8 cellular contexts compared by ENCODE assay signal in genomic region chr5:170632266-170632984, GRCh38.
A peak's percentile ranks its signal among the peaks of the same experiment; 100 is the strongest.
DNase-seq lines count a peak whose midpoint lies in the region; ATAC-seq, FAIRE-seq and TF ChIP-seq lines count a peak whose summit lies in the region.

No MANE protein-coding gene starts in this region.

- FAIRE-seq in K562 (lab: Jason Lieb, UNC) = no peak
- no peak for FAIRE-seq in RCC 7860 (lab: Jason Lieb, UNC)

- TF ChIP-seq RAD21 in K562 (CRISPR knock-in tag; conservative IDR thresholded peaks at IDR 0.05 in 1 of 2, IDR thresholded peaks at IDR 0.05 in 1 of 2) = no peak

- peaks cover 3% of the 10 kb centered on the region for H3K9me1 ChIP-seq in K562 (ENCODE audit: control insufficient read depth, insufficient read depth, low read length)

- H3K9me3 ChIP-seq in left ventricle myocardium inferior (replicated peaks) (no peaks in the 10 kb centered on the region), K562 (replicated peaks; ENCODE audit: control insufficient read depth, insufficient read depth, low read depth, low read length) (no peaks in the 10 kb centered on the region), uterus (no peaks in the 10 kb centered on the region)

- CTCF ChIA-PET in K562 (lab: Yijun Ruan, JAX; ENCODE audit: low intra/inter-chr PET ratio) = interaction anchor here (0.6 to 1.9 kb wide), 5 partner anchors 29 to 836 kb away, joined by 3 to 10 read pairs (median 3); no protein-coding TSS in a partner anchor

- H2BK5ac ChIP-seq in mesendoderm (ENCODE audit: low read length) = no peak overlapping the region

- H3K27me3 ChIP-seq in left ventricle myocardium inferior (ENCODE audit: low read depth) (no peaks in the 10 kb centered on the region), K562 (ENCODE audit: control insufficient read depth in 2 of 2, insufficient read depth in 2 of 2, low read length in 2 of 2) (peaks cover 0 to 13% of the 10 kb centered on the region in 2 experiments; a peak in 1 of 5 replicates), mesendoderm (ENCODE audit: insufficient read depth, low read length, poor library complexity) (no peaks in the 10 kb centered on the region), uterus (no peaks in the 10 kb centered on the region)

- no peak for TF ChIP-seq CTCF in left ventricle myocardium inferior (IDR thresholded peaks at IDR 0.05; ENCODE audit: borderline replicate concordance)
- TF ChIP-seq CTCF in K562 (IDR thresholded peaks at IDR 0.05 in 2 of 3, conservative IDR thresholded peaks at IDR 0.05 in 1 of 3; ENCODE audit: insufficient read depth in 2 of 3, low read depth in 1 of 3, low read length in 3 of 3) = 0 out of 6 replicates have a peak, but pooled peaks of 1 of the 3 experiments have one; percentile 13
- no peak for TF ChIP-seq CTCF in uterus (IDR thresholded peaks at IDR 0.05)

- no peak overlapping the region for H4K8ac ChIP-seq in mesendoderm (ENCODE audit: low read depth, low read length)

- TF ChIP-seq POLR2A in K562 (conservative IDR thresholded peaks at IDR 0.05) (no peak), uterus (IDR thresholded peaks at IDR 0.05) (no peak)

- H3K4me3 ChIP-seq in left ventricle myocardium inferior = peak overlapping the region; percentile 58
- no peak overlapping the region for H3K4me3 ChIP-seq in K562
- no peak overlapping the region for H3K4me3 ChIP-seq in mesendoderm (ENCODE audit: low read length)
- peak overlapping the region in 1 of 2 donors; percentile 19 for H3K4me3 ChIP-seq in uterus

- no peak for ATAC-seq in Right ventricle myocardium inferior
- peak; percentile 37 for ATAC-seq in K562

- 5% methylated on average over 19 of the region's 19 CpGs for WGBS in K562 (ENCODE audit: insufficient coverage, low coverage, missing lambda C conversion rate)
- no CpG with 5 or more reads among the region's 19 CpGs for WGBS in mesendoderm (ENCODE audit: extremely low coverage, insufficient coverage, low lambda C conversion rate)

- POLR2A ChIA-PET in K562 (lab: Yijun Ruan, JAX) = interaction anchor here (0.6 kb wide), 1 partner anchor 122 kb away, joined by 3 read pairs; no protein-coding TSS in a partner anchor

- in situ Hi-C loops in K562 (cut with MboI) = no loop called here

- H2BK120ac ChIP-seq in mesendoderm (ENCODE audit: low read depth, low read length) = no peak overlapping the region

- H3K56ac ChIP-seq in mesendoderm (ENCODE audit: low read length) = peak overlapping the region; percentile 45

- H2BK15ac ChIP-seq in mesendoderm (replicated peaks; ENCODE audit: low read depth) = no peak overlapping the region

- no peaks in the 10 kb centered on the region for H3K79me1 ChIP-seq in mesendoderm (ENCODE audit: low read length)

- H2AFZ ChIP-seq in K562 (ENCODE audit: low read depth, low read length) = no peak overlapping the region

- H4K20me1 ChIP-seq in K562 (replicated peaks; ENCODE audit: control insufficient read depth, insufficient read depth, low read length) = peaks cover 22% of the 10 kb centered on the region

- H3K4me1 ChIP-seq in left ventricle myocardium inferior (peaks cover 40% of the 10 kb centered on the region), K562 (replicated peaks in 1 of 2; ENCODE audit: control insufficient read depth in 2 of 2, insufficient read depth in 2 of 2, low read length in 2 of 2) (peaks cover 4 to 11% of the 10 kb centered on the region in 2 experiments; a peak in 4 of 5 replicates), mesendoderm (ENCODE audit: control insufficient read depth, low read depth, low read length) (peaks cover 8% of the 10 kb centered on the region), uterus (peaks cover 0 to 9% of the 10 kb centered on the region in 2 donors)

- H3K27ac ChIP-seq in left ventricle myocardium inferior (replicated peaks) (peak overlapping the region; percentile 76), K562 (ENCODE audit: extremely low read depth, low read depth, low read length) (no peak overlapping the region), mesendoderm (ENCODE audit: low read depth, low read length) (no peak overlapping the region), uterus (peak overlapping the region; percentile 79 to 85)

- H3K36me3 ChIP-seq in left ventricle myocardium inferior (no peaks in the 10 kb centered on the region), K562 (ENCODE audit: control insufficient read depth, insufficient read depth, low read length) (no peaks in the 10 kb centered on the region), mesendoderm (ENCODE audit: control insufficient read depth, insufficient read depth, low read length) (no peaks in the 10 kb centered on the region), uterus (no peaks in the 10 kb centered on the region)

- H2AK5ac ChIP-seq in mesendoderm (ENCODE audit: low read length) = no peak overlapping the region

- no peak overlapping the region for H3K23ac ChIP-seq in mesendoderm (ENCODE audit: low read length)

- no TSS peak for BruUV-seq in K562 (replicated peaks; lab: Mats Ljungman, UMichigan)

- no peak for TF ChIP-seq EP300 in K562 (IDR thresholded peaks at IDR 0.05; ENCODE audit: low read length)

- H3K9ac ChIP-seq in K562 (ENCODE audit: insufficient read depth in 1 of 2, low read depth in 2 of 2, low read length in 2 of 2) = no peak overlapping the region
- peak overlapping the region; percentile 37 for H3K9ac ChIP-seq in mesendoderm (ENCODE audit: low read length)

- no peak overlapping the region for H3K4ac ChIP-seq in mesendoderm (ENCODE audit: low read depth, low read length)

- intact Hi-C loops in left ventricle myocardium inferior (cut with micrococcal nuclease) = loop anchor here (5.0 to 10.0 kb wide), 2 partner anchors 195 to 408 kb away; no protein-coding TSS in a partner anchor
- intact Hi-C loops in Right ventricle myocardium inferior (cut with DNase I) = loop anchor here (2.0 to 10.0 kb wide), 3 partner anchors 198 to 405 kb away; no protein-coding TSS in a partner anchor
- intact Hi-C loops in K562 (cut with micrococcal nuclease) = no loop called here
- intact Hi-C loops in uterus (cut with DNase I; ENCODE audit: low total_unique reads) = no loop called here

- H4K5ac ChIP-seq in mesendoderm (ENCODE audit: low read length) = no peak overlapping the region

- no peak for DNase-seq in left ventricle myocardium inferior
- DNase-seq in Right ventricle myocardium inferior (ENCODE audit: missing footprints) = no peak
- peak in 3 of 4 experiments; percentile 10 to 24 (median 20) for DNase-seq in K562 (ENCODE audit: extremely low read depth in 1 of 4, low spot score in 3 of 4)
- peak; percentile 83 for DNase-seq in mesendoderm
- peak in 1 of 2 donors; percentile 31 for DNase-seq in uterus
- DNase-seq in RCC 7860 (ENCODE audit: low spot score) = no peak
- DNase-seq in stimulated activated CD4-positive, alpha-beta T cell treated with anti-CD3 and anti-CD28 coated beads, Interleukin-2, amount 100 ng/mL, for 24 hours = no peak
- DNase-seq in HT-29 (ENCODE audit: low spot score) = no peak

- H3K79me2 ChIP-seq in K562 (ENCODE audit: control insufficient read depth, insufficient read depth, low read length) (no peaks in the 10 kb centered on the region), mesendoderm (ENCODE audit: control insufficient read depth, insufficient read depth, low read length) (no peaks in the 10 kb centered on the region)

- H3K4me2 ChIP-seq in K562 (ENCODE audit: insufficient read depth, low read length) = no peak overlapping the region
- peak overlapping the region; percentile 56 for H3K4me2 ChIP-seq in mesendoderm (ENCODE audit: low read length)

- H3K18ac ChIP-seq in mesendoderm (ENCODE audit: low read length) = no peak overlapping the region

TF ChIP-seq in K562, 482 proteins besides CTCF, POLR2A, EP300 and RAD21:
- peak; percentile 33 for TF ChIP-seq RBM25 (IDR thresholded peaks at IDR 0.05; ENCODE audit: low read depth, low read length, severe bottlenecking)
- TF ChIP-seq BRD9 (IDR thresholded peaks at IDR 0.05; ENCODE audit: low read depth, partially characterized antibody) = no peak
- TF ChIP-seq ZFP36 (IDR thresholded peaks at IDR 0.05; ENCODE audit: low read depth, low read length, partially characterized antibody) = peak; percentile 51
- TF ChIP-seq TEAD1 (CRISPR knock-in tag; IDR thresholded peaks at IDR 0.05) = peak in 1 of 2 experiments; percentile 52; a peak in 1 of 4 replicates

Comparison
In these comparisons a context has a peak if more than half of its experiments do, and no peak if none do; other contexts are left out.
1. DNase-seq: peak in K562 (3 of 4) and mesendoderm (single experiment); none in left ventricle myocardium inferior (single experiment), Right ventricle myocardium inferior (single experiment), RCC 7860 (single experiment), stimulated activated CD4-positive, alpha-beta T cell treated with anti-CD3 and anti-CD28 coated beads, Interleukin-2, amount 100 ng/mL, for 24 hours (0 of 2) and HT-29 (single experiment).
2. H3K27ac ChIP-seq: peak in left ventricle myocardium inferior (single experiment) and uterus (2 of 2); none in K562 (single experiment) and mesendoderm (single experiment).
3. intact Hi-C loops: an anchor here in left ventricle myocardium inferior (5.0 to 10.0 kb wide) and Right ventricle myocardium inferior (2.0 to 10.0 kb wide); none called in K562 and uterus.